8 cellular contexts compared by ENCODE assay signal in genomic region chr11:65892661-65893317, GRCh38. TPM values are rescaled to one million over a fixed set of nuclear protein-coding genes. Genes with fewer than 3 reads are reported as not detected.
DNase-seq lines count a peak whose midpoint lies in the region; ATAC-seq, FAIRE-seq and TF ChIP-seq lines count a peak whose summit lies in the region.

No MANE protein-coding gene starts in this region.

- H3K4me1 Mint-ChIP-seq in naive B cell, result peaks cover 39 to 70% (median 59%) of the 10 kb centered on the region in 3 donors

- H3K4me1 ChIP-seq in HCT116 (ENCODE audit: control insufficient read depth in 1 of 2, insufficient read depth in 2 of 2, low read length in 2 of 2) (peaks cover 16 to 87% of the 10 kb centered on the region in 2 experiments), GM12878 (ENCODE audit: control insufficient read depth, insufficient read depth, low read length) (peaks cover 27% of the 10 kb centered on the region)

- SMC1A ChIA-PET in GM12878 (lab: Charles Lee; ENCODE audit: uncharacterized antibody, unreplicated experiment), result interaction anchor here (1.1 to 6.7 kb wide), 5 partner anchors 9 to 96 kb away, joined by 3 to 52 read pairs (median 12); partner anchors contain the start of genes CFL1 and MUS81

- FAIRE-seq in GM12878 (lab: Jason Lieb, UNC), result no peak

- H3K27ac Mint-ChIP-seq in naive B cell, result peak overlapping the region; percentile 80 to 96 (median 86)

- CTCF ChIA-PET in AG04450 (lab: Charles Lee) (interaction anchor here (1.0 kb wide), 1 partner anchor 33 kb away, joined by 5 read pairs; the partner anchor contains the start of gene MUS81), HCT116 (lab: Charles Lee) (interaction anchor here (0.8 to 6.5 kb wide), 8 partner anchors 19 to 330 kb away, joined by 3 to 82 read pairs (median 3); partner anchors contain the start of genes CFL1 and MUS81), GM12878 (lab: Yijun Ruan, JAX) (interaction anchor here (0.8 to 9.2 kb wide), 12 partner anchors 8 to 181 kb away, joined by 3 to 146 read pairs (median 4); partner anchors contain the start of genes BANF1, CFL1, EIF1AD and MUS81)

- H2AFZ ChIP-seq in HCT116 (ENCODE audit: low read depth, low read length, poor library complexity, severe bottlenecking) (no peak overlapping the region), GM12878 (ENCODE audit: control insufficient read depth, low read depth, low read length) (no peak overlapping the region)

- RAD21 ChIA-PET in HCT116 (lab: Charles Lee; ENCODE audit: low non-redundant PET in 1 of 2, low total read pairs in 2 of 2, uncharacterized antibody in 2 of 2, unreplicated experiment in 2 of 2), result interaction anchor here (1.1 to 1.2 kb wide), 2 partner anchors 23 kb away, joined by 3 read pairs; no protein-coding TSS in a partner anchor
- RAD21 ChIA-PET in GM12878 (lab: Charles Lee; ENCODE audit: unreplicated experiment), result interaction anchor here (1.3 to 8.0 kb wide), 5 partner anchors 8 to 70 kb away, joined by 4 to 76 read pairs (median 18); partner anchors contain the start of genes C11orf68, CFL1, FOSL1 and MUS81

- POLR2A ChIA-PET in AG04450 (lab: Yijun Ruan, JAX), result interaction anchor here (1.1 to 7.3 kb wide), 3 partner anchors 8 to 24 kb away, joined by 3 to 153 read pairs (median 124); partner anchors contain the start of gene FOSL1
- POLR2A ChIA-PET in HCT116 (lab: Charles Lee), result interaction anchor here (0.6 to 8.5 kb wide), 9 partner anchors 10 to 278 kb away, joined by 3 to 124 read pairs (median 9); partner anchors contain the start of genes CFL1, FOSL1, MUS81 and PCNX3
- POLR2A ChIA-PET in GM12878 (lab: Charles Lee), result interaction anchor here (1.2 to 7.4 kb wide), 8 partner anchors 9 to 80 kb away, joined by 3 to 155 read pairs (median 3); partner anchors contain the start of genes CFL1, FOSL1, MUS81 and SART1

- in situ Hi-C loops in GM12878 (cut with MboI), result no loop called here

- H3K79me2 ChIP-seq in HCT116 (ENCODE audit: insufficient read depth, low read length) (peaks cover 66% of the 10 kb centered on the region), GM12878 (ENCODE audit: control insufficient read depth, insufficient read depth, low read length) (peaks cover 49% of the 10 kb centered on the region)

- H3K9me3 ChIP-seq in AG04450 (ENCODE audit: control insufficient read depth, insufficient read depth, low read length), result no peaks in the 10 kb centered on the region
- H3K9me3 ChIP-seq in HCT116 (ENCODE audit: control insufficient read depth in 1 of 2, insufficient read depth in 1 of 2, low read depth in 1 of 2, low read length in 2 of 2), result no peaks in the 10 kb centered on the region
- H3K9me3 ChIP-seq in GM12878 (replicated peaks; ENCODE audit: control insufficient read depth, insufficient read depth, low read length), result no peaks in the 10 kb centered on the region

- H3K4me3 ChIP-seq in AG04450 (ENCODE audit: low read depth, low read length), result peak overlapping the region; percentile 72
- H3K4me3 ChIP-seq in HCT116 (replicated peaks in 1 of 2; ENCODE audit: low read depth in 1 of 2, low read length in 2 of 2), result peak overlapping the region in 1 of 2 experiments; percentile 53; a peak in 2 of 4 replicates
- peak overlapping the region; percentile 98 for H3K4me3 ChIP-seq in GM12878

- ATAC-seq in HCT116 (no peak), GM12878 (no peak), naive B cell (ENCODE audit: low read depth in 2 of 2) (no peak), HG02610 (IDR thresholded peaks at IDR 0.05; ENCODE audit: unreplicated experiment) (no peak), GM18858 (IDR thresholded peaks at IDR 0.05; ENCODE audit: unreplicated experiment) (no peak)

- TF ChIP-seq POLR2A in HCT116 (IDR thresholded peaks at IDR 0.05; ENCODE audit: borderline replicate concordance, extremely low read depth, insufficient read depth, insufficient read length) (no peak), GM12878 (IDR thresholded peaks at IDR 0.05; ENCODE audit: low read depth, low read length) (no peak)

- peak overlapping the region; percentile 84 for H3K27ac ChIP-seq in AG04450 (ENCODE audit: low read depth, low read length)
- peak overlapping the region; percentile 97 for H3K27ac ChIP-seq in HCT116 (ENCODE audit: low read depth, low read length)
- H3K27ac ChIP-seq in GM12878 (ENCODE audit: control insufficient read depth, insufficient read depth), result 0 out of 2 replicates have a peak overlapping the region, but pooled peaks have one; percentile 22

- DNase-seq in AG04450 (ENCODE audit: low read depth, low spot score) (no peak), HCT116 (ENCODE audit: low read depth, low spot score) (no peak), GM12878 (ENCODE audit: low read depth, low spot score) (no peak), naive B cell (no peak), NCI-H1417 treated with DMSO at 0.1 percent for 48 hours (lab: John Stamatoyannopoulos, UW) (no peak), GDM1 (lab: John Stamatoyannopoulos, UW) (no peak)

- H3K4me2 ChIP-seq in HCT116 (ENCODE audit: low read length) (peak overlapping the region; percentile 98), GM12878 (ENCODE audit: control insufficient read depth, insufficient read depth) (peak overlapping the region; percentile 99)

- H3K9ac ChIP-seq in HCT116 (ENCODE audit: low read length), result peak overlapping the region; percentile 87
- H3K9ac ChIP-seq in GM12878 (ENCODE audit: control insufficient read depth, insufficient read depth, low read length), result peak overlapping the region; percentile 94

- no peaks in the 10 kb centered on the region for H3K27me3 Mint-ChIP-seq in naive B cell

- H3K9me2 ChIP-seq in HCT116 (ENCODE audit: insufficient read depth), result no peaks in the 10 kb centered on the region

- WGBS in GM12878 (ENCODE audit: insufficient coverage, insufficient replicate concordance, low lambda C conversion rate, missing lambda C conversion rate), result 13% methylated on average over 10 of the region's 10 CpGs

- H3K27me3 ChIP-seq in AG04450 (ENCODE audit: control insufficient read depth, insufficient read depth, low read length) (no peaks in the 10 kb centered on the region), HCT116 (ENCODE audit: insufficient read depth, low read length) (no peaks in the 10 kb centered on the region), GM12878 (replicated peaks in 1 of 2; ENCODE audit: control insufficient read depth in 2 of 2, insufficient read depth in 2 of 2, low read length in 1 of 2) (no peaks in the 10 kb centered on the region)

- intact Hi-C loops in HCT116 (cut with micrococcal nuclease), result no loop called here
- intact Hi-C loops in GM12878 (cut with micrococcal nuclease; ENCODE audit: unreplicated experiment), result loop anchor here (5.0 to 10.0 kb wide), 2 partner anchors 35 to 242 kb away; no protein-coding TSS in a partner anchor

- no peak for TF ChIP-seq EP300 in GM12878 (IDR thresholded peaks at IDR 0.05; ENCODE audit: borderline replicate concordance in 1 of 2, control insufficient read depth in 1 of 2, low read depth in 2 of 2, low read length in 2 of 2)

- H3K36me3 ChIP-seq in HCT116 (ENCODE audit: control insufficient read depth in 1 of 2, insufficient read depth in 2 of 2, low read length in 2 of 2) (peaks cover 10 to 37% of the 10 kb centered on the region in 2 experiments; a peak in 3 of 4 replicates), GM12878 (ENCODE audit: control insufficient read depth in 2 of 2, insufficient read depth in 2 of 2, low read length in 1 of 2) (no peaks in the 10 kb centered on the region)

- TF ChIP-seq CTCF in AG04450 (IDR thresholded peaks at IDR 0.05; ENCODE audit: low read depth, low read length) (no peak), HCT116 (IDR thresholded peaks at IDR 0.05 in 2 of 3, conservative IDR thresholded peaks at IDR 0.05 in 1 of 3; ENCODE audit: borderline replicate concordance in 1 of 3, insufficient read depth in 1 of 3, low read depth in 2 of 3, low read length in 2 of 3) (no peak), GM12878 (IDR thresholded peaks at IDR 0.05 in 2 of 3, conservative IDR thresholded peaks at IDR 0.05 in 1 of 3; ENCODE audit: control insufficient read depth in 2 of 3, extremely low read depth in 1 of 3, insufficient read depth in 1 of 3, low read depth in 3 of 3, low read length in 3 of 3) (no peak)

- H3K9me3 Mint-ChIP-seq in naive B cell, result no peaks in the 10 kb centered on the region

- H3K4me3 Mint-ChIP-seq in naive B cell, result peak overlapping the region; percentile 87 to 95 (median 92)

- H4K20me1 ChIP-seq in HCT116 (ENCODE audit: insufficient read depth) (peaks cover 31% of the 10 kb centered on the region; the same call in 1 of the 2 replicates), GM12878 (ENCODE audit: control insufficient read depth, insufficient read depth) (no peaks in the 10 kb centered on the region)

- no peaks in the 10 kb centered on the region for H3K36me3 Mint-ChIP-seq in naive B cell

- BruUV-seq in HCT116 (replicated peaks; lab: Mats Ljungman, UMichigan), result no TSS peak
- no TSS peak for BruUV-seq in GM12878 (replicated peaks; lab: Mats Ljungman, UMichigan)

- TF ChIP-seq RAD21 in HCT116 (IDR thresholded peaks at IDR 0.05; ENCODE audit: low read depth) (no peak), GM12878 (IDR thresholded peaks at IDR 0.05; ENCODE audit: insufficient read depth, low read depth, low read length) (no peak)

RNA-seq across cellular contexts. Expression of gene CCDC85B, which starts 2.3 kb away (rescaled TPM):
- 13.1 and 20.2 TPM in 2 replicates for polyA plus RNA-seq in AG04450 (2011; rRNA removed)
- polyA minus RNA-seq in AG04450 (2011; rRNA and poly(A)+ RNA removed), result 2.3 and 2.8 TPM in 2 replicates
- 84.3 TPM for total RNA-seq in HCT116 (2021; ENCODE audit: unreplicated experiment)
- 87.5 and 88.5 TPM in 2 replicates for polyA plus RNA-seq in HCT116 (2012)
- total RNA-seq in GM12878 (2013; cell fraction: nucleolus; rRNA removed), result 9.8 and 11.5 TPM in 2 replicates
- total RNA-seq in GM12878 (2014; rRNA removed), result 93.5 and 114 TPM in 2 replicates
- total RNA-seq in GM12878 (2014; rRNA removed; fragmentation: Illumina TruSeq; extraction: Trizol), result 2.1 and 2.9 TPM in 2 replicates
- total RNA-seq in GM12878 (2021), result 92.0 and 92.1 TPM in 2 replicates
- polyA plus RNA-seq in GM12878 (2011; ENCODE audit: low read depth), result 6.0 TPM
- 2.0 and 7.0 TPM in 2 replicates for polyA plus RNA-seq in GM12878 (2011; rRNA removed)
- polyA plus RNA-seq in GM12878 (2011; cell fraction: cytosol; rRNA removed), result 20.5 and 47.6 TPM in 2 replicates
- polyA plus RNA-seq in GM12878 (2011; cell fraction: nucleus; rRNA removed), result 12.2 and 21.5 TPM in 2 replicates
- 36.7 and 39.0 TPM in 2 replicates for polyA plus RNA-seq in GM12878 (2012)
- polyA plus RNA-seq in GM12878 (2014; fragmentation: Illumina TruSeq; extraction: Trizol), result 0.32 TPM in 1 of 2 replicates, not detected in the other
- polyA plus RNA-seq in GM12878 (2014; fragmentation: Nextera tagmentation; extraction: Ambion mirVana), result 1 to 10 TPM in 1 of 2 experiments, under 1 TPM in 1; 0.35 to 1.1 TPM
- 94.2 and 119 TPM in 2 replicates for polyA plus RNA-seq in GM12878 (2014; rRNA removed)
- polyA plus RNA-seq in GM12878 (2016; fragmentation: Nextera tagmentation; extraction: Ambion mirVana), result 100 to 1,000 TPM in 1 of 2 experiments, 10 to 100 TPM in 1; 94.6 to 114 TPM
- polyA minus RNA-seq in GM12878 (2011; rRNA and poly(A)+ RNA removed), result 0.37 and 0.88 TPM in 2 replicates
- polyA minus RNA-seq in GM12878 (2011; cell fraction: cytosol; rRNA and poly(A)+ RNA removed), result 12.9 and 16.2 TPM in 2 replicates
- polyA minus RNA-seq in GM12878 (2011; cell fraction: nucleus; rRNA and poly(A)+ RNA removed), result 7.0 and 11.8 TPM in 2 replicates
- polyA plus RNA-seq in naive B cell (ENCODE audit: low read depth in 6 of 6), result 10 to 100 TPM; 22.4 to 62.8 (median 45.3) TPM

RNA-seq across cellular contexts. Expression of gene FIBP, which starts 4.5 kb away (rescaled TPM):
- polyA plus RNA-seq in AG04450 (2011; rRNA removed), result 126 and 160 TPM in 2 replicates
- polyA minus RNA-seq in AG04450 (2011; rRNA and poly(A)+ RNA removed), result 116 and 143 TPM in 2 replicates
- total RNA-seq in HCT116 (2021; ENCODE audit: unreplicated experiment), result 96.0 TPM
- polyA plus RNA-seq in HCT116 (2012), result 124 and 137 TPM in 2 replicates
- 49.9 and 50.2 TPM in 2 replicates for total RNA-seq in GM12878 (2013; cell fraction: nucleolus; rRNA removed)
- total RNA-seq in GM12878 (2014; rRNA removed), result 144 and 155 TPM in 2 replicates
- total RNA-seq in GM12878 (2014; rRNA removed; fragmentation: Illumina TruSeq; extraction: Trizol), result 78.4 and 82.8 TPM in 2 replicates
- total RNA-seq in GM12878 (2021), result 100.0 and 103 TPM in 2 replicates
- 49.6 TPM for polyA plus RNA-seq in GM12878 (2011; ENCODE audit: low read depth)
- 79.6 and 89.1 TPM in 2 replicates for polyA plus RNA-seq in GM12878 (2011; rRNA removed)
- 118 and 169 TPM in 2 replicates for polyA plus RNA-seq in GM12878 (2011; cell fraction: cytosol; rRNA removed)
- polyA plus RNA-seq in GM12878 (2011; cell fraction: nucleus; rRNA removed), result 160 and 164 TPM in 2 replicates
- polyA plus RNA-seq in GM12878 (2012), result 79.5 and 80.5 TPM in 2 replicates
- polyA plus RNA-seq in GM12878 (2014; fragmentation: Illumina TruSeq; extraction: Trizol), result 59.8 and 78.7 TPM in 2 replicates
- polyA plus RNA-seq in GM12878 (2014; fragmentation: Nextera tagmentation; extraction: Ambion mirVana), result 10 to 100 TPM; 65.1 to 80.7 TPM
- 169 and 197 TPM in 2 replicates for polyA plus RNA-seq in GM12878 (2014; rRNA removed)
- 100 to 1,000 TPM; 176 to 182 TPM for polyA plus RNA-seq in GM12878 (2016; fragmentation: Nextera tagmentation; extraction: Ambion mirVana)
- 72.7 and 118 TPM in 2 replicates for polyA minus RNA-seq in GM12878 (2011; rRNA and poly(A)+ RNA removed)
- 53.2 and 62.5 TPM in 2 replicates for polyA minus RNA-seq in GM12878 (2011; cell fraction: cytosol; rRNA and poly(A)+ RNA removed)
- 58.6 and 92.6 TPM in 2 replicates for polyA minus RNA-seq in GM12878 (2011; cell fraction: nucleus; rRNA and poly(A)+ RNA removed)
- polyA plus RNA-seq in naive B cell (ENCODE audit: low read depth in 6 of 6), result 100 to 1,000 TPM in 4 of 6 donors, 10 to 100 TPM in 2; 91.2 to 191 (median 107) TPM

RNA-seq across cellular contexts. Expression of gene FOSL1, which starts 7.4 kb away (rescaled TPM):
- 7.9 and 16.1 TPM in 2 replicates for polyA plus RNA-seq in AG04450 (2011; rRNA removed)
- polyA minus RNA-seq in AG04450 (2011; rRNA and poly(A)+ RNA removed), result 12.5 and 17.6 TPM in 2 replicates
- total RNA-seq in HCT116 (2021; ENCODE audit: unreplicated experiment), result 125 TPM
- polyA plus RNA-seq in HCT116 (2012), result 243 and 251 TPM in 2 replicates
- 6.6 and 7.2 TPM in 2 replicates for total RNA-seq in GM12878 (2013; cell fraction: nucleolus; rRNA removed)
- total RNA-seq in GM12878 (2014; rRNA removed), result 2.1 TPM in 2 replicates
- total RNA-seq in GM12878 (2014; rRNA removed; fragmentation: Illumina TruSeq; extraction: Trizol), result 0.92 and 1.3 TPM in 2 replicates
- 3.8 and 4.3 TPM in 2 replicates for total RNA-seq in GM12878 (2021)
- polyA plus RNA-seq in GM12878 (2011; ENCODE audit: low read depth), result 0.92 TPM
- polyA plus RNA-seq in GM12878 (2011; rRNA removed), result 0.76 and 1.3 TPM in 2 replicates
- 1.7 and 1.9 TPM in 2 replicates for polyA plus RNA-seq in GM12878 (2011; cell fraction: cytosol; rRNA removed)
- polyA plus RNA-seq in GM12878 (2011; cell fraction: nucleus; rRNA removed), result 2.2 and 5.0 TPM in 2 replicates
- 1.9 TPM in 2 replicates for polyA plus RNA-seq in GM12878 (2012)
- polyA plus RNA-seq in GM12878 (2014; fragmentation: Illumina TruSeq; extraction: Trizol), result 2.4 and 2.8 TPM in 2 replicates
- polyA plus RNA-seq in GM12878 (2014; fragmentation: Nextera tagmentation; extraction: Ambion mirVana), result under 1 TPM; 0.82 to 0.90 TPM
- 2.0 and 2.4 TPM in 2 replicates for polyA plus RNA-seq in GM12878 (2014; rRNA removed)
- 1 to 10 TPM; 5.0 to 5.4 TPM for polyA plus RNA-seq in GM12878 (2016; fragmentation: Nextera tagmentation; extraction: Ambion mirVana)
- 0.82 and 1.9 TPM in 2 replicates for polyA minus RNA-seq in GM12878 (2011; rRNA and poly(A)+ RNA removed)
- 1.4 and 1.9 TPM in 2 replicates for polyA minus RNA-seq in GM12878 (2011; cell fraction: cytosol; rRNA and poly(A)+ RNA removed)
- polyA minus RNA-seq in GM12878 (2011; cell fraction: nucleus; rRNA and poly(A)+ RNA removed), result 1.8 and 3.2 TPM in 2 replicates
- under 1 TPM in 3 of 6 donors, not detected in 3; 0.25 to 0.34 (median 0.27) TPM for polyA plus RNA-seq in naive B cell (ENCODE audit: low read depth in 6 of 6)

RNA-seq across cellular contexts. Expression of gene CTSW, which starts 13.2 kb away (rescaled TPM):
- not detected in 2 replicates for polyA plus RNA-seq in AG04450 (2011; rRNA removed)
- polyA minus RNA-seq in AG04450 (2011; rRNA and poly(A)+ RNA removed), result 0.55 TPM in 1 of 2 replicates, not detected in the other
- not detected for total RNA-seq in HCT116 (2021; ENCODE audit: unreplicated experiment)
- 0.25 and 0.44 TPM in 2 replicates for polyA plus RNA-seq in HCT116 (2012)
- total RNA-seq in GM12878 (2013; cell fraction: nucleolus; rRNA removed), result not detected in 2 replicates
- total RNA-seq in GM12878 (2014; rRNA removed), result 1.4 and 2.9 TPM in 2 replicates
- 1.5 and 1.7 TPM in 2 replicates for total RNA-seq in GM12878 (2014; rRNA removed; fragmentation: Illumina TruSeq; extraction: Trizol)
- 1.5 and 1.9 TPM in 2 replicates for total RNA-seq in GM12878 (2021)
- polyA plus RNA-seq in GM12878 (2011; ENCODE audit: low read depth), result 0.35 TPM
- polyA plus RNA-seq in GM12878 (2011; rRNA removed), result 7.0 and 12.0 TPM in 2 replicates
- polyA plus RNA-seq in GM12878 (2011; cell fraction: cytosol; rRNA removed), result 16.2 and 18.8 TPM in 2 replicates
- 9.2 and 16.3 TPM in 2 replicates for polyA plus RNA-seq in GM12878 (2011; cell fraction: nucleus; rRNA removed)
- polyA plus RNA-seq in GM12878 (2012), result 0.74 and 1.0 TPM in 2 replicates
- polyA plus RNA-seq in GM12878 (2014; fragmentation: Illumina TruSeq; extraction: Trizol), result 0.43 and 1.7 TPM in 2 replicates
- 1 to 10 TPM in 1 of 2 experiments, under 1 TPM in 1; 0.53 to 1.6 TPM for polyA plus RNA-seq in GM12878 (2014; fragmentation: Nextera tagmentation; extraction: Ambion mirVana)
- polyA plus RNA-seq in GM12878 (2014; rRNA removed), result 1.7 and 3.3 TPM in 2 replicates
- 1 to 10 TPM in 1 of 2 experiments, under 1 TPM in 1; 0.92 to 1.1 TPM for polyA plus RNA-seq in GM12878 (2016; fragmentation: Nextera tagmentation; extraction: Ambion mirVana)
- polyA minus RNA-seq in GM12878 (2011; rRNA and poly(A)+ RNA removed), result 8.3 and 16.4 TPM in 2 replicates
- 4.3 and 4.5 TPM in 2 replicates for polyA minus RNA-seq in GM12878 (2011; cell fraction: cytosol; rRNA and poly(A)+ RNA removed)
- 3.0 and 5.2 TPM in 2 replicates for polyA minus RNA-seq in GM12878 (2011; cell fraction: nucleus; rRNA and poly(A)+ RNA removed)
- polyA plus RNA-seq in naive B cell (ENCODE audit: low read depth in 6 of 6), result 1 to 10 TPM in 5 of 6 donors, under 1 TPM in 1; 0.68 to 7.2 (median 3.0) TPM

RNA-seq across cellular contexts. Expression of gene EFEMP2, which starts 20.2 kb away (rescaled TPM):
- polyA plus RNA-seq in AG04450 (2011; rRNA removed) (190 and 279 TPM in 2 replicates), GM12878 (2011; rRNA removed) (8.5 and 13.2 TPM in 2 replicates), GM12878 (2014; fragmentation: Illumina TruSeq; extraction: Trizol) (0.96 and 1.3 TPM in 2 replicates), GM12878 (2014; fragmentation: Nextera tagmentation; extraction: Ambion mirVana) (under 1 TPM in 1 of 2 experiments, not detected in 1; 0.24 TPM), GM12878 (2014; rRNA removed) (3.0 and 3.5 TPM in 2 replicates), GM12878 (2016; fragmentation: Nextera tagmentation; extraction: Ambion mirVana) (1 to 10 TPM in 1 of 2 experiments, under 1 TPM in 1; 0.70 to 1.3 TPM), naive B cell (ENCODE audit: low read depth in 6 of 6) (1 to 10 TPM in 2 of 6 donors, under 1 TPM in 1, not detected in 3; 0.29 to 1.5 (median 1.1) TPM)
- polyA minus RNA-seq in AG04450 (2011; rRNA and poly(A)+ RNA removed), result 72.8 and 112 TPM in 2 replicates
- total RNA-seq in HCT116 (2021; ENCODE audit: unreplicated experiment) (8.4 TPM), GM12878 (2014; rRNA removed) (2.3 and 2.6 TPM in 2 replicates), GM12878 (2014; rRNA removed; fragmentation: Illumina TruSeq; extraction: Trizol) (0.94 and 1.7 TPM in 2 replicates), GM12878 (2021) (2.3 and 2.4 TPM in 2 replicates)
- polyA plus RNA-seq in HCT116 (2012), result 6.1 and 6.9 TPM in 2 replicates
- 26.4 and 31.8 TPM in 2 replicates for total RNA-seq in GM12878 (2013; cell fraction: nucleolus; rRNA removed)
- 9.0 TPM for polyA plus RNA-seq in GM12878 (2011; ENCODE audit: low read depth)
- 16.1 and 19.3 TPM in 2 replicates for polyA plus RNA-seq in GM12878 (2011; cell fraction: cytosol; rRNA removed)
- polyA plus RNA-seq in GM12878 (2011; cell fraction: nucleus; rRNA removed), result 122 and 196 TPM in 2 replicates
- polyA plus RNA-seq in GM12878 (2012), result 17.5 and 18.5 TPM in 2 replicates
- 3.0 and 9.8 TPM in 2 replicates for polyA minus RNA-seq in GM12878 (2011; rRNA and poly(A)+ RNA removed)
- polyA minus RNA-seq in GM12878 (2011; cell fraction: cytosol; rRNA and poly(A)+ RNA removed), result 1.1 and 1.3 TPM in 2 replicates
- 18.9 and 19.9 TPM in 2 replicates for polyA minus RNA-seq in GM12878 (2011; cell fraction: nucleus; rRNA and poly(A)+ RNA removed)

Comparison
In these comparisons a context has a peak if more than half of its experiments do, and no peak if none do; other contexts are left out.
1. H3K27ac ChIP-seq: peak in every context shown above with its lines; median percentile 97 in HCT116; 84 in AG04450; 22 in GM12878.